8 cellular contexts compared by ENCODE assay signal in genomic region chr11:65274734-65275682, GRCh38. TPM values are rescaled to one million over a fixed set of nuclear protein-coding genes. Genes with fewer than 3 reads are reported as not detected.
DNase-seq lines count a peak whose midpoint lies in the region; ATAC-seq and TF ChIP-seq lines count a peak whose summit lies in the region.

No MANE protein-coding gene starts in this region.

- no peak overlapping the region for H3K9ac ChIP-seq in trophoblast cell (ENCODE audit: low read length)

- H3K4me1 ChIP-seq in cardiac muscle cell (ENCODE audit: low read depth) (no peaks in the 10 kb centered on the region), trophoblast cell (ENCODE audit: control insufficient read depth in 1 of 2, insufficient read depth in 2 of 2, low read length in 2 of 2) (peaks cover 9 to 13% of the 10 kb centered on the region in 2 experiments)

- ATAC-seq in GM18861 (IDR thresholded peaks at IDR 0.05; ENCODE audit: unreplicated experiment) (no peak), HG03342 (IDR thresholded peaks at IDR 0.05; ENCODE audit: unreplicated experiment) (no peak)

- H4K12ac ChIP-seq in trophoblast cell (ENCODE audit: low read depth, low read length): no peak overlapping the region

- no peak overlapping the region for H3K23ac ChIP-seq in trophoblast cell (ENCODE audit: low read length)

- WGBS in trophoblast cell (ENCODE audit: extremely low coverage, insufficient coverage, insufficient read length): no CpG with 5 or more reads among the region's 6 CpGs

- no peak overlapping the region for H2BK12ac ChIP-seq in trophoblast cell (ENCODE audit: low read length)

- no peak overlapping the region for H3K27ac Mint-ChIP-seq in CD14-positive monocyte

- peaks cover 0 to 2% (median 1%) of the 10 kb centered on the region in 3 donors for H3K27me3 Mint-ChIP-seq in CD14-positive monocyte (ENCODE audit: low read depth in 3 of 3)

- peaks cover 9% of the 10 kb centered on the region for H3K79me1 ChIP-seq in trophoblast cell (ENCODE audit: low read length)

- H3K36me3 ChIP-seq in cardiac muscle cell: peaks cover 11% of the 10 kb centered on the region
- peaks cover 14 to 15% of the 10 kb centered on the region in 2 experiments for H3K36me3 ChIP-seq in trophoblast cell (ENCODE audit: control insufficient read depth in 1 of 2, insufficient read depth in 2 of 2, low read length in 2 of 2)

- H4K91ac ChIP-seq in trophoblast cell (ENCODE audit: low read depth, low read length): no peak overlapping the region

- H3K4me1 Mint-ChIP-seq in CD14-positive monocyte: peaks cover 15% of the 10 kb centered on the region

- H3K9me3 ChIP-seq in cardiac muscle cell (ENCODE audit: low read depth) (no peaks in the 10 kb centered on the region), trophoblast cell (ENCODE audit: insufficient read depth, low read depth, low read length) (no peaks in the 10 kb centered on the region)

- H3K4me2 ChIP-seq in trophoblast cell (ENCODE audit: low read length): no peak overlapping the region

- intact Hi-C loops in CD14-positive monocyte (cut with micrococcal nuclease): loop anchor here (1.0 to 5.0 kb wide), 3 partner anchors 40 to 57 kb away; partner anchors contain the start of genes CDC42EP2 (in 1 of the 2) and DPF2 (in 1 of the 2)

- no peak overlapping the region for H2AFZ ChIP-seq in trophoblast cell (ENCODE audit: insufficient read depth, low read length, poor library complexity)

- H4K8ac ChIP-seq in trophoblast cell (ENCODE audit: low read depth, low read length): no peak overlapping the region

- no peaks in the 10 kb centered on the region for H3K79me2 ChIP-seq in trophoblast cell (ENCODE audit: control insufficient read depth, insufficient read depth, low read length, poor library complexity)

- TF ChIP-seq CTCF in CD14-positive monocyte (IDR thresholded peaks at IDR 0.05) (peak; percentile 93), GM12873 (IDR thresholded peaks at IDR 0.05; ENCODE audit: insufficient read depth, low read depth, low read length, missing control alignments) (peak; percentile 63), cardiac muscle cell (IDR thresholded peaks at IDR 0.05; ENCODE audit: low read depth, low read length) (peak; percentile 68)

- no peaks in the 10 kb centered on the region for H3K27me3 ChIP-seq in cardiac muscle cell
- H3K27me3 ChIP-seq in trophoblast cell (ENCODE audit: insufficient read depth, low read length): no peaks in the 10 kb centered on the region

- H3K4me3 ChIP-seq in cardiac muscle cell (no peak overlapping the region), trophoblast cell (ENCODE audit: low read depth, low read length) (no peak overlapping the region)

- no peak overlapping the region for H3K4ac ChIP-seq in trophoblast cell (ENCODE audit: low read depth, low read length)

- no peak overlapping the region for H2BK5ac ChIP-seq in trophoblast cell (ENCODE audit: low read depth, low read length, poor library complexity)

- no peaks in the 10 kb centered on the region for H3K9me3 Mint-ChIP-seq in CD14-positive monocyte

- H3K4me3 Mint-ChIP-seq in CD14-positive monocyte: no peak overlapping the region

- H2AK5ac ChIP-seq in trophoblast cell (ENCODE audit: low read length): no peak overlapping the region

- DNase-seq in CD14-positive monocyte (ENCODE audit: low spot score) (peak; percentile 62), NCI-H446 (lab: John Stamatoyannopoulos, UW) (peak; percentile 30 to 69), amniotic stem cell (lab: John Stamatoyannopoulos, UW) (peak; percentile 97), cardiac muscle cell (ENCODE audit: low read depth in 1 of 2, low spot score in 1 of 2) (peak; percentile 80 to 99), trophoblast cell (peak; percentile 83 to 96)

- H3K14ac ChIP-seq in trophoblast cell (ENCODE audit: low read length): no peak overlapping the region

- H2BK120ac ChIP-seq in trophoblast cell (ENCODE audit: insufficient read depth, low read length, poor library complexity): no peak overlapping the region

- no peak overlapping the region for H3K18ac ChIP-seq in trophoblast cell (ENCODE audit: low read length)

- peaks cover 55 to 56% of the 10 kb centered on the region in 2 donors for H3K36me3 Mint-ChIP-seq in CD14-positive monocyte

- H3K27ac ChIP-seq in cardiac muscle cell: no peak overlapping the region
- peak overlapping the region; percentile 0 for H3K27ac ChIP-seq in trophoblast cell (ENCODE audit: low read depth, low read length)

RNA-seq across cellular contexts. Expression of gene POLA2, which starts 13.2 kb away (rescaled TPM):
- polyA plus RNA-seq in CD14-positive monocyte (1 to 10 TPM; 4.0 to 5.2 TPM), cardiac muscle cell (20.3 and 31.7 TPM in 2 replicates)
- total RNA-seq in cardiac muscle cell: 20.3 and 21.2 TPM in 2 replicates
- polyA plus RNA-seq in trophoblast cell (2013): 12.6 and 13.3 TPM in 2 replicates

RNA-seq across cellular contexts. Expression of gene CDC42EP2, which starts 39.7 kb away (rescaled TPM):
- polyA plus RNA-seq in CD14-positive monocyte (10 to 100 TPM in 1 of 2 donors, 1 to 10 TPM in 1; 5.4 to 10.1 TPM), cardiac muscle cell (0.26 and 1.5 TPM in 2 replicates)
- 1.1 and 2.1 TPM in 2 replicates for total RNA-seq in cardiac muscle cell
- polyA plus RNA-seq in trophoblast cell (2013): 7.2 and 7.7 TPM in 2 replicates

RNA-seq across cellular contexts. Expression of gene DPF2, which starts 58.6 kb away (rescaled TPM):
- polyA plus RNA-seq in CD14-positive monocyte: 10 to 100 TPM; 35.7 to 39.0 TPM
- 57.3 and 86.1 TPM in 2 replicates for total RNA-seq in cardiac muscle cell
- polyA plus RNA-seq in cardiac muscle cell: 83.9 and 130 TPM in 2 replicates
- 64.3 and 69.7 TPM in 2 replicates for polyA plus RNA-seq in trophoblast cell (2013)
